In the genomic region with DNA sequence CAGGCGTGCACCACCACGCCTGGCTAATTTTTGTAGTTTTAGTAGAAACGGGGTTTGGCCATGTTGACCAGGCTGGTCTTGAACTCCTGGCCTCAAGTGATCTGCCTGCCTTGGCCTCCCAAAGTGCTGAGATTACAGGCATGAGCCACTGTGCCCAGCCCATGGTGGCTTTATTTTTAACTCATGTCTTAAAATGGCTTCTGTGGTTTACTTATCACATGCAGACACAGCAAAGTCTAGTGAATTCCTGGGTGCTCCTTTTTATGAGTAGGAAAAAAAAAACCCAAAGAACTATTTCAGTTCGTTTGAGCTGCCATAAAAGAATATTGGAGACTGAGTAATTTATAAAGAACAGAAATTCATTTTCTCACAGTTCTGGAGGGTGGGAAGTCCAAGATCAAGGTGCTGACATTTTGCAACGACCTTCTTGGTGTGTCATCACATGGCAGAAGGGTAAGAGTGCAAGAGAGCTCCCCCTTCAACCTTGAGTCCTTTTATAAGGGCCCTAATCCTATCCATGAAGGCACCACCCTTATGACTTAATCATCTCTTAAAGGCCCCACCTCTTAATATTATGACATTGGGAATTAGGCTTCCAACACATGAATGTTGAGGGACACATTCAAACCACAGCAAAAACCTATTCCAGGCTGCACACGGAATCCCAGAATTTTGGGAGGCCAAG, we compare ENCODE assay signal across 1 cellular context.
TF ChIP-seq lines count a peak whose summit lies in the region.

No MANE protein-coding gene starts in this region.

TF ChIP-seq in HepG2, 621 proteins besides CTCF, POLR2A, EP300 and RAD21:
- 0 out of 2 replicates have a peak, but pooled peaks have one; percentile 21 for TF ChIP-seq ZNF264 (CRISPR knock-in tag; IDR thresholded peaks at IDR 0.05)
- TF ChIP-seq, protein P1, sequence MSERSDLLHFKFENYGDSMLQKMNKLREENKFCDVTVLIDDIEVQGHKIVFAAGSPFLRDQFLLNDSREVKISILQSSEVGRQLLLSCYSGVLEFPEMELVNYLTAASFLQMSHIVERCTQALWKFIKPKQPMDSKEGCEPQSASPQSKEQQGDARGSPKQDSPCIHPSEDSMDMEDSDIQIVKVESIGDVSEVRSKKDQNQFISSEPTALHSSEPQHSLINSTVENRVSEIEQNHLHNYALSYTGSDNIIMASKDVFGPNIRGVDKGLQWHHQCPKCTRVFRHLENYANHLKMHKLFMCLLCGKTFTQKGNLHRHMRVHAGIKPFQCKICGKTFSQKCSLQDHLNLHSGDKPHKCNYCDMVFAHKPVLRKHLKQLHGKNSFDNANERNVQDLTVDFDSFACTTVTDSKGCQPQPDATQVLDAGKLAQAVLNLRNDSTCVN (CRISPR knock-in tag; IDR thresholded peaks at IDR 0.05; ENCODE audit: borderline replicate concordance), result no peak
